28 cellular contexts compared by ENCODE assay signal in genomic region chr15:62966294-62966693, GRCh38.
"Had no signal": no experiment of that assay in that cellular context is flagged by ENCODE, and none has a peak within 500 bp of the region (broad histone marks: within the 10 kb centered on the region; RNA-seq: fewer than 3 reads in every experiment).

No MANE protein-coding gene starts in this region.

- FAIRE-seq: keratinocyte, pancreas had no signal

- DNase-seq: head of caudate nucleus; hippocampal formation; kidney glomerular epithelial cell; left cardiac atrium; lower lobe of right lung; mammary epithelial cell; mesenchymal stem cell; naive thymus-derived CD4-positive, alpha-beta T cell; nucleus accumbens; pancreas; posterior cingulate gyrus; psoas muscle; right lobe of liver; stimulated activated CD4-positive, alpha-beta T cell treated with anti-CD3 and anti-CD28 coated beads, Interleukin-12 subunit alpha, Interleukin-12 subunit beta, amount 100 ng/mL, for 4 hours; stimulated activated CD4-positive, alpha-beta T cell treated with anti-CD3 and anti-CD28 coated beads, Interleukin-15, amount 100 ng/mL, for 24 hours; stimulated activated CD4-positive, alpha-beta T cell treated with anti-CD3 and anti-CD28 coated beads, Interleukin-2, amount 100 ng/mL, for 24 hours; stimulated activated CD4-positive, alpha-beta T cell treated with anti-CD3 and anti-CD28 coated beads, Interleukin-4, amount 100 ng/mL, for 1 hour; stimulated activated naive B cell treated with anti-CD40 and anti-IgM and Interleukin-4, amounts not matched to agents 10 μg/mL and 1 μg/mL and 100 μg/mL, for 72 hours; stimulated activated naive CD8-positive, alpha-beta T cell treated with anti-CD3 and anti-CD28 coated beads, Interleukin-15, Interleukin-2, amounts not matched to agents 100 U/mL and 50 U/mL, for 24 hours; stomach; testis; thyroid gland; transverse colon; upper lobe of left lung had no signal

- H3K9me3 ChIP-seq: lower lobe of right lung, pancreas, psoas muscle, right atrium auricular region, right lobe of liver, stomach, testis, thyroid gland, transverse colon, upper lobe of left lung had no signal

- H3K4me1 ChIP-seq: lower lobe of right lung, pancreas, right lobe of liver, stomach, testis, thyroid gland, transverse colon, upper lobe of left lung had no signal

- H3K36me3 Mint-ChIP-seq: naive thymus-derived CD4-positive, alpha-beta T cell; natural killer cell treated with Interleukin-12 subunit alpha and Interleukin-12 subunit beta and Interleukin-15 and Interleukin-18, amount 100 ng/mL, for 72 hours; stimulated activated naive B cell treated with anti-CD40 and anti-IgM and Interleukin-4, amounts not matched to agents 10 μg/mL and 1 μg/mL and 100 μg/mL, for 72 hours had no signal

- H3K4me1 Mint-ChIP-seq: stimulated activated naive B cell treated with anti-CD40 and anti-IgM and Interleukin-4, amounts not matched to agents 10 μg/mL and 1 μg/mL and 100 μg/mL, for 72 hours had no signal

- H3K36me3 ChIP-seq: lower lobe of right lung, pancreas, right atrium auricular region, right lobe of liver, stomach, thyroid gland, transverse colon, upper lobe of left lung had no signal

- H3K27ac ChIP-seq: lower lobe of right lung, pancreas, psoas muscle, right atrium auricular region, right lobe of liver, skin epidermis, stomach, testis, thyroid gland, transverse colon, upper lobe of left lung had no signal

- H3K4me3 ChIP-seq: lower lobe of right lung, pancreas, psoas muscle, right atrium auricular region, right lobe of liver, skin epidermis, stomach, testis, thyroid gland, transverse colon, upper lobe of left lung had no signal

- H3K9me3 Mint-ChIP-seq: natural killer cell treated with Interleukin-12 subunit alpha and Interleukin-12 subunit beta and Interleukin-15 and Interleukin-18, amount 100 ng/mL, for 72 hours; stimulated activated naive B cell treated with anti-CD40 and anti-IgM and Interleukin-4, amounts not matched to agents 10 μg/mL and 1 μg/mL and 100 μg/mL, for 72 hours had no signal

- H3K27ac Mint-ChIP-seq: naive thymus-derived CD4-positive, alpha-beta T cell; natural killer cell treated with Interleukin-12 subunit alpha and Interleukin-12 subunit beta and Interleukin-15 and Interleukin-18, amount 100 ng/mL, for 72 hours; stimulated activated naive B cell treated with anti-CD40 and anti-IgM and Interleukin-4, amounts not matched to agents 10 μg/mL and 1 μg/mL and 100 μg/mL, for 72 hours had no signal

- H3K4me3 Mint-ChIP-seq: naive thymus-derived CD4-positive, alpha-beta T cell; natural killer cell treated with Interleukin-12 subunit alpha and Interleukin-12 subunit beta and Interleukin-15 and Interleukin-18, amount 100 ng/mL, for 72 hours; stimulated activated naive B cell treated with anti-CD40 and anti-IgM and Interleukin-4, amounts not matched to agents 10 μg/mL and 1 μg/mL and 100 μg/mL, for 72 hours had no signal

- H3K27me3 ChIP-seq: pancreas, right atrium auricular region, right lobe of liver, stomach, testis, thyroid gland, transverse colon, upper lobe of left lung had no signal
